Comparison of ENCODE assay signal across 9 cellular contexts in genomic region chr15:85582076-85582718, GRCh38.
DNase-seq lines count a peak whose midpoint lies in the region; ATAC-seq lines count a peak whose summit lies in the region.
"Had no signal": no experiment of that assay in that cellular context is flagged by ENCODE, and none has a peak within 500 bp of the region (broad histone marks: within the 10 kb centered on the region; RNA-seq: fewer than 3 reads in every experiment).

No MANE protein-coding gene starts in this region.

- H3K27ac Mint-ChIP-seq in CD4-positive, alpha-beta memory T cell: peak overlapping the region; percentile 92 to 99 (median 98)
- H3K27ac Mint-ChIP-seq in dendritic cell treated with granulocyte-macrophage colony-stimulating factor and Interleukin-4, amounts not matched to agents 40 ng/mL and 50 ng/mL, for 4 days: peak overlapping the region; percentile 93
- peak overlapping the region; percentile 93 to 99 (median 97) for H3K27ac Mint-ChIP-seq in naive B cell

- peaks cover 13% of the 10 kb centered on the region for H3K36me3 ChIP-seq in CD4-positive, alpha-beta memory T cell (ENCODE audit: insufficient read depth, low read length)

- peaks cover 77% of the 10 kb centered on the region for H3K4me1 ChIP-seq in CD4-positive, alpha-beta memory T cell (ENCODE audit: insufficient read depth, low read length)

- peaks cover 0 to 5% (median 0%) of the 10 kb centered on the region in 8 donors for H3K9me3 Mint-ChIP-seq in CD4-positive, alpha-beta memory T cell
- no peaks in the 10 kb centered on the region for H3K9me3 Mint-ChIP-seq in dendritic cell treated with granulocyte-macrophage colony-stimulating factor and Interleukin-4, amounts not matched to agents 40 ng/mL and 50 ng/mL, for 4 days
- no peaks in the 10 kb centered on the region for H3K9me3 Mint-ChIP-seq in naive B cell

- no peaks in the 10 kb centered on the region for H3K27me3 ChIP-seq in CD4-positive, alpha-beta memory T cell (ENCODE audit: insufficient read depth, low read length)

- CTCF ChIA-PET in CD4-positive, alpha-beta memory T cell (lab: Charles Lee; ENCODE audit: partially characterized antibody): interaction anchor here (0.7 to 2.6 kb wide), 14 partner anchors 10 to 251 kb away, joined by 3 to 9 read pairs (median 4); no protein-coding TSS in a partner anchor

- POLR2A ChIA-PET in CD4-positive, alpha-beta memory T cell (lab: Charles Lee; ENCODE audit: partially characterized antibody): interaction anchor here (0.6 to 4.0 kb wide), 26 partner anchors 9 to 601 kb away, joined by 3 to 71 read pairs (median 6); partner anchors contain the start of genes AKAP13 and PDE8A

- no peaks in the 10 kb centered on the region for H3K9me3 ChIP-seq in CD4-positive, alpha-beta memory T cell (ENCODE audit: control insufficient read depth in 1 of 2, low read length in 2 of 2)

- H3K36me3 Mint-ChIP-seq in CD4-positive, alpha-beta memory T cell: peaks cover 21 to 65% of the 10 kb centered on the region in 2 donors
- peaks cover 48% of the 10 kb centered on the region for H3K36me3 Mint-ChIP-seq in dendritic cell treated with granulocyte-macrophage colony-stimulating factor and Interleukin-4, amounts not matched to agents 40 ng/mL and 50 ng/mL, for 4 days (ENCODE audit: low read depth)
- H3K36me3 Mint-ChIP-seq in naive B cell: peaks cover 17 to 26% of the 10 kb centered on the region in 2 donors

- H3K4me3 ChIP-seq in CD4-positive, alpha-beta memory T cell (ENCODE audit: low read length in 2 of 2): peak overlapping the region; percentile 74 to 92

- ATAC-seq in GM21381 (IDR thresholded peaks at IDR 0.05; ENCODE audit: unreplicated experiment) (peak; percentile 9), naive B cell (ENCODE audit: low read depth in 2 of 2) (peak; percentile 68 to 76)
- ATAC-seq: HCT116 had no signal

- intact Hi-C loops in CD4-positive, alpha-beta memory T cell (cut with micrococcal nuclease): loop anchor here (1.0 to 5.0 kb wide), 4 partner anchors 12 to 251 kb away; no protein-coding TSS in a partner anchor
- intact Hi-C loops in dendritic cell treated with granulocyte-macrophage colony-stimulating factor and Interleukin-4, amounts not matched to agents 40 ng/mL and 50 ng/mL, for 4 days (cut with micrococcal nuclease): loop anchor here (5.0 kb wide), 2 partner anchors 40 to 90 kb away; no protein-coding TSS in a partner anchor

- DNase-seq in CD4-positive, alpha-beta memory T cell: peak; percentile 45 to 84 (median 66)
- DNase-seq in NAMALWA (ENCODE audit: low spot score) (peak; percentile 58), naive B cell (peak; percentile 54), hepatic stellate cell (ENCODE audit: low spot score) (no peak), inferior parietal cortex (ENCODE audit: extremely low spot score) (no peak)
- DNase-seq in stimulated activated CD8-positive, alpha-beta memory T cell treated with anti-CD3 and anti-CD28 coated beads, Interleukin-4, amount 100 ng/mL, for 48 hours: no peak

- H3K4me1 Mint-ChIP-seq in CD4-positive, alpha-beta memory T cell: peaks cover 61 to 80% (median 72%) of the 10 kb centered on the region in 4 donors
- peaks cover 72% of the 10 kb centered on the region for H3K4me1 Mint-ChIP-seq in dendritic cell treated with granulocyte-macrophage colony-stimulating factor and Interleukin-4, amounts not matched to agents 40 ng/mL and 50 ng/mL, for 4 days (ENCODE audit: low read depth)
- peaks cover 53 to 67% (median 64%) of the 10 kb centered on the region in 3 donors for H3K4me1 Mint-ChIP-seq in naive B cell

- H3K27ac ChIP-seq in CD4-positive, alpha-beta memory T cell (ENCODE audit: low read depth, low read length): peak overlapping the region; percentile 72

- peak overlapping the region; percentile 87 to 95 (median 89) for H3K4me3 Mint-ChIP-seq in CD4-positive, alpha-beta memory T cell
- peak overlapping the region; percentile 84 for H3K4me3 Mint-ChIP-seq in dendritic cell treated with granulocyte-macrophage colony-stimulating factor and Interleukin-4, amounts not matched to agents 40 ng/mL and 50 ng/mL, for 4 days
- peak overlapping the region; percentile 37 to 90 (median 78) for H3K4me3 Mint-ChIP-seq in naive B cell

- no peaks in the 10 kb centered on the region for H3K27me3 Mint-ChIP-seq in CD4-positive, alpha-beta memory T cell
- H3K27me3 Mint-ChIP-seq in dendritic cell treated with granulocyte-macrophage colony-stimulating factor and Interleukin-4, amounts not matched to agents 40 ng/mL and 50 ng/mL, for 4 days: no peaks in the 10 kb centered on the region
- H3K27me3 Mint-ChIP-seq in naive B cell: no peaks in the 10 kb centered on the region

Comparison
In these comparisons a context has a peak if more than half of its experiments do, and no peak if none do; other contexts are left out.
1. DNase-seq: peak in CD4-positive, alpha-beta memory T cell (5 of 5), NAMALWA (single experiment) and naive B cell (single experiment); none in stimulated activated CD8-positive, alpha-beta memory T cell treated with anti-CD3 and anti-CD28 coated beads, Interleukin-4, amount 100 ng/mL, for 48 hours (single experiment), hepatic stellate cell (single experiment) and inferior parietal cortex (single experiment).
2. Peak in every context shown above with its lines, with median percentiles within 50 percentile points of each other: H3K27ac Mint-ChIP-seq and H3K4me3 Mint-ChIP-seq.